ENCODE assay signal across 13 cellular contexts in the genomic region with DNA sequence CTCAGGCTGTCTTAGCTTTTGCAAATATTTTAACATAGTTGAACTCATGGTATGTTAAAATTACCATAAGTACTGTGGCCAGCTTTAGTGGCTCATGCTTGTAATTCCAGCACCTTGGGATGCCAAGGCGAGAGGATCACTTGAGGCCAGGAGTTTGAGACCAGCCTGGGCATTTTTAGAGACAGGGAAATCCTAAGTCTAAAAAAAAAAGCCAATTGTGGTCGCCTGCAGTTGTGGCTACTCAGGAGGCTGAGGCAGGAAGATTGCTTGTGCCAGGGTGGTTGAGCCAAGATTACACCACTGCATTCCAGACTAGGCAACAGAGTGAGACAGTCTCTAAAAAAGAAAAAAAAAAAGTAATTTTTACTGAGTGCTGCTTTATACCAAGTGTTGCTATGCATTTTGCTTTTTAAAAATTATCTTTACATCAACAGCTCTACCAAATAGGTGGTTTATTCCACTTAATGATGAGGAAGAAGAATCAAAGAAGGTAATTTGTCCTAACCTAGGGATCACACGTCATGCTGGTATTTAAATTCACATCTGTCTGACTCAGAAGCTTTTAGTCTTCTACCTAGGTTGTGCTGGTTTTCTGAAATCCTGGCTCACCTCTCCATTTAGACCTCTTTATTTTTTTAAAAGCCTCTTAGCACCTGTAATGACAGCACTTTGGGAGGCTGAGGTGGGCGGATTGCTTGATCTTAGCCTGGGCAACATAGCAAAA. TPM values are rescaled to one million over a fixed set of nuclear protein-coding genes. Genes with fewer than 3 reads are reported as not detected.
DNase-seq lines count a peak whose midpoint lies in the region; ATAC-seq and TF ChIP-seq lines count a peak whose summit lies in the region.
"Had no signal": no experiment of that assay in that cellular context is flagged by ENCODE, and none has a peak within 500 bp of the region (broad histone marks: within the 10 kb centered on the region; RNA-seq: fewer than 3 reads in every experiment).

No MANE protein-coding gene starts in this region.

- H3K27me3 Mint-ChIP-seq in HFFc6 (ENCODE audit: insufficient read depth), result no peaks in the 10 kb centered on the region; the same call in none of the 2 replicates
- H3K27me3 Mint-ChIP-seq: activated CD8-positive, alpha-beta T cell treated with anti-CD3 and anti-CD28 coated beads for 36 hours; naive B cell had no signal

- no peak overlapping the region for H3K4me3 Mint-ChIP-seq in HFFc6
- no peak overlapping the region for H3K4me3 Mint-ChIP-seq in stimulated activated effector memory CD8-positive, alpha-beta T cell treated with anti-CD3 and anti-CD28 coated beads, Interleukin-12 subunit alpha, Interleukin-12 subunit beta, amount 100 ng/mL, for 72 hours
- H3K4me3 Mint-ChIP-seq: activated CD8-positive, alpha-beta T cell treated with anti-CD3 and anti-CD28 coated beads for 36 hours; naive B cell had no signal

- H3K4me1 Mint-ChIP-seq in HFFc6 (ENCODE audit: low read depth), result peaks cover 21% of the 10 kb centered on the region
- no peaks in the 10 kb centered on the region for H3K4me1 Mint-ChIP-seq in stimulated activated effector memory CD8-positive, alpha-beta T cell treated with anti-CD3 and anti-CD28 coated beads, Interleukin-12 subunit alpha, Interleukin-12 subunit beta, amount 100 ng/mL, for 72 hours

- TF ChIP-seq CTCF in HFFc6 (IDR thresholded peaks at IDR 0.05) (no peak), RWPE2 (IDR thresholded peaks at IDR 0.05; ENCODE audit: poor library complexity, severe bottlenecking) (no peak), fibroblast of lung (conservative IDR thresholded peaks at IDR 0.05 in 1 of 2, IDR thresholded peaks at IDR 0.05 in 1 of 2; ENCODE audit: low read depth in 1 of 2, low read length in 2 of 2) (no peak), gastrocnemius medialis (IDR thresholded peaks at IDR 0.05 in 4 of 5, conservative IDR thresholded peaks at IDR 0.05 in 1 of 5) (no peak)

- H3K36me3 ChIP-seq in RWPE2 (ENCODE audit: low read depth) (no peaks in the 10 kb centered on the region), fibroblast of lung (ENCODE audit: control insufficient read depth, insufficient read depth, low read length) (no peaks in the 10 kb centered on the region), gastrocnemius medialis (no peaks in the 10 kb centered on the region)

- H3K27me3 ChIP-seq in RWPE2 (ENCODE audit: insufficient read depth, poor library complexity, severe bottlenecking) (no peaks in the 10 kb centered on the region), fibroblast of lung (ENCODE audit: control insufficient read depth, insufficient read depth, low read length) (no peaks in the 10 kb centered on the region), gastrocnemius medialis (no peaks in the 10 kb centered on the region)

- H2AFZ ChIP-seq in fibroblast of lung (ENCODE audit: low read length), result no peak overlapping the region

- no peaks in the 10 kb centered on the region for H3K79me2 ChIP-seq in fibroblast of lung (ENCODE audit: control insufficient read depth, insufficient read depth, low read length)

- DNase-seq in HFFc6 (peak; percentile 34), RWPE2 (ENCODE audit: low spot score) (no peak), fibroblast of lung (ENCODE audit: low read depth in 2 of 2) (peak; percentile 39 to 73), gastrocnemius medialis (no peak), NCI-H510A (lab: John Stamatoyannopoulos, UW) (no peak), posterior cingulate gyrus (no peak)
- DNase-seq in stimulated activated effector memory CD8-positive, alpha-beta T cell treated with anti-CD3 and anti-CD28 coated beads, Interleukin-12 subunit alpha, Interleukin-12 subunit beta, amount 100 ng/mL, for 72 hours (ENCODE audit: low spot score in 2 of 2), result no peak
- DNase-seq: activated CD8-positive, alpha-beta T cell treated with anti-CD3 and anti-CD28 coated beads for 36 hours; cerebellar nuclear complex; Karpas-422; naive B cell; NCI-H446 had no signal

- no peaks in the 10 kb centered on the region for H3K9me3 Mint-ChIP-seq in HFFc6
- H3K9me3 Mint-ChIP-seq in stimulated activated effector memory CD8-positive, alpha-beta T cell treated with anti-CD3 and anti-CD28 coated beads, Interleukin-12 subunit alpha, Interleukin-12 subunit beta, amount 100 ng/mL, for 72 hours, result no peaks in the 10 kb centered on the region
- H3K9me3 Mint-ChIP-seq: naive B cell had no signal

- no peaks in the 10 kb centered on the region; the same call in 1 of the 2 replicates for H3K36me3 Mint-ChIP-seq in HFFc6 (ENCODE audit: low read depth)
- H3K36me3 Mint-ChIP-seq in stimulated activated effector memory CD8-positive, alpha-beta T cell treated with anti-CD3 and anti-CD28 coated beads, Interleukin-12 subunit alpha, Interleukin-12 subunit beta, amount 100 ng/mL, for 72 hours, result no peaks in the 10 kb centered on the region

- in situ Hi-C loops in gastrocnemius medialis (cut with MboI; ENCODE audit: low sequenced_read_pairs in 4 of 4), result no loop called here

- TF ChIP-seq POLR2A in gastrocnemius medialis (IDR thresholded peaks at IDR 0.05), result no peak

- H3K27ac ChIP-seq in RWPE2 (ENCODE audit: poor library complexity, severe bottlenecking) (no peak overlapping the region), fibroblast of lung (ENCODE audit: insufficient read depth, low read length) (no peak overlapping the region), gastrocnemius medialis (peak overlapping the region; percentile 3 to 49 (median 32))

- ATAC-seq in RWPE2 (ENCODE audit: low read depth) (peak; percentile 74), gastrocnemius medialis (peak; percentile 38 to 70)
- no peak for ATAC-seq in stimulated activated effector memory CD8-positive, alpha-beta T cell treated with anti-CD3 and anti-CD28 coated beads, Interleukin-12 subunit alpha, Interleukin-12 subunit beta, amount 100 ng/mL, for 72 hours
- ATAC-seq: activated CD8-positive, alpha-beta T cell treated with anti-CD3 and anti-CD28 coated beads for 36 hours; Panc1 had no signal

- H3K4me1 ChIP-seq in RWPE2 (ENCODE audit: insufficient read depth, poor library complexity, severe bottlenecking), result peaks cover 6% of the 10 kb centered on the region
- no peaks in the 10 kb centered on the region for H3K4me1 ChIP-seq in fibroblast of lung (ENCODE audit: control insufficient read depth, extremely low read depth, insufficient read depth, low read length)
- peaks cover 23 to 35% of the 10 kb centered on the region in 2 donors for H3K4me1 ChIP-seq in gastrocnemius medialis

- H3K9me3 ChIP-seq in RWPE2 (ENCODE audit: severe bottlenecking) (no peaks in the 10 kb centered on the region), fibroblast of lung (ENCODE audit: control insufficient read depth, insufficient read depth, low read depth, low read length) (no peaks in the 10 kb centered on the region), gastrocnemius medialis (no peaks in the 10 kb centered on the region)

- no peaks in the 10 kb centered on the region for H4K20me1 ChIP-seq in fibroblast of lung (ENCODE audit: control insufficient read depth, extremely low read depth, insufficient read depth, low read length)

- intact Hi-C loops in gastrocnemius medialis (cut with DNase I; ENCODE audit: low total_unique reads), result no loop called here
- intact Hi-C loops in posterior cingulate gyrus (cut with DNase I), result no loop called here

- H3K27ac Mint-ChIP-seq in HFFc6, result peak overlapping the region; percentile 24; the same call in 1 of the 2 replicates
- no peak overlapping the region for H3K27ac Mint-ChIP-seq in stimulated activated effector memory CD8-positive, alpha-beta T cell treated with anti-CD3 and anti-CD28 coated beads, Interleukin-12 subunit alpha, Interleukin-12 subunit beta, amount 100 ng/mL, for 72 hours
- H3K27ac Mint-ChIP-seq: activated CD8-positive, alpha-beta T cell treated with anti-CD3 and anti-CD28 coated beads for 36 hours; naive B cell had no signal

- H3K4me3 ChIP-seq in RWPE2 (ENCODE audit: severe bottlenecking) (no peak overlapping the region), fibroblast of lung (replicated peaks in 1 of 4; ENCODE audit: control extremely low read depth in 1 of 4, insufficient read depth in 1 of 4, low read depth in 3 of 4, low read length in 4 of 4) (no peak overlapping the region), gastrocnemius medialis (no peak overlapping the region)

- H3K9ac ChIP-seq in fibroblast of lung (ENCODE audit: insufficient read depth, low read length), result no peak overlapping the region

- no peak overlapping the region for H3K4me2 ChIP-seq in fibroblast of lung (ENCODE audit: extremely low read depth, insufficient read depth, low read length)

RNA-seq across cellular contexts. Expression of a gene that starts 16.8 kb away (rescaled TPM):
- total RNA-seq in HFFc6 (2021; fragmentation: NEBNext Ultra II Directional; extraction: Animal tissue kit (Norgen Biotek cat#: 25700)), result 1 to 10 TPM; 5.3 to 9.9 (median 6.9) TPM
- 11.3 and 13.4 TPM in 2 replicates for total RNA-seq in fibroblast of lung
- 8.8 and 21.7 TPM in 2 replicates for polyA plus RNA-seq in fibroblast of lung
- 3.1 and 10.4 TPM in 2 replicates for polyA plus RNA-seq in fibroblast of lung (2012)
- 9.1 and 26.1 TPM in 2 replicates for polyA minus RNA-seq in fibroblast of lung (ENCODE audit: low replicate concordance)
- 100 to 1,000 TPM; 127 to 207 (median 139) TPM for total RNA-seq in gastrocnemius medialis

RNA-seq across cellular contexts. Expression of a gene that starts 23.5 kb away (rescaled TPM):
- 10 to 100 TPM; 17.5 to 47.5 (median 40.3) TPM for total RNA-seq in HFFc6 (2021; fragmentation: NEBNext Ultra II Directional; extraction: Animal tissue kit (Norgen Biotek cat#: 25700))
- total RNA-seq in fibroblast of lung (6.4 and 17.0 TPM in 2 replicates), gastrocnemius medialis (10 to 100 TPM in 2 of 4 donors, 1 to 10 TPM in 2; 6.7 to 15.0 (median 10.1) TPM)
- polyA plus RNA-seq in fibroblast of lung, result 34.2 and 93.9 TPM in 2 replicates
- polyA plus RNA-seq in fibroblast of lung (2012), result 16.2 and 54.5 TPM in 2 replicates
- polyA minus RNA-seq in fibroblast of lung (ENCODE audit: low replicate concordance), result 10.7 and 53.5 TPM in 2 replicates

Comparison
In these comparisons a context has a peak if more than half of its experiments do, and no peak if none do; other contexts are left out.
1. DNase-seq: peak in HFFc6 (single experiment) and fibroblast of lung (2 of 2); none in RWPE2 (single experiment), gastrocnemius medialis (0 of 2), stimulated activated effector memory CD8-positive, alpha-beta T cell treated with anti-CD3 and anti-CD28 coated beads, Interleukin-12 subunit alpha, Interleukin-12 subunit beta, amount 100 ng/mL, for 72 hours (0 of 2), NCI-H510A (single experiment) and posterior cingulate gyrus (0 of 10).
2. H3K27ac ChIP-seq: peak in gastrocnemius medialis (4 of 4); none in RWPE2 (single experiment) and fibroblast of lung (single experiment).